1 cellular context compared by ENCODE assay signal in the genomic region with DNA sequence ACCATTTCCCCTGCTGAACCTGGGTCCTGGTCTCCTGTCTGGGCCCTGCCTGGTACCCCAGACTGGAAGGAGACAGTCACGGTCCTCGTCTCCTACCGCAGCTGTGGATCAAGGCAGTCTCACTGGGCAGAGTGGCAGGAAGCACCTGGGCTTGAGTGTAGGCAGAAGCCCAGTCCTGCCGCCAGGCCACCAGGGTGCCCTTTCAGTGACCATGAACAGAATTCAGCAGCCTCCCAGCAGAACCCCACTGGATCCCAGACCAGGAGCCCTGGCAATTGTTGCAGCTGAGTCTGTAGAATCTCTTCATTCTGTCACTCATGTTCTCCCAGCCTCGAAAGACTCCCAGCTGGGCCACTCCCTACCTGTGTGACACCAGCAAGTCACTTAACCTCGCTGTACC.
TF ChIP-seq lines count a peak whose summit lies in the region.

No MANE protein-coding gene starts in this region.

TF ChIP-seq in K562, 482 proteins besides CTCF, POLR2A, EP300 and RAD21:
- no peak for TF ChIP-seq SP2 (IDR thresholded peaks at IDR 0.05; ENCODE audit: extremely low read depth, low read depth, low read length, poor library complexity, severe bottlenecking)
- no peak for TF ChIP-seq HMBOX1 (IDR thresholded peaks at IDR 0.05)
- no peak for TF ChIP-seq ZNF140 (CRISPR knock-in tag; IDR thresholded peaks at IDR 0.05)
